18 cellular contexts compared by ENCODE assay signal in the genomic region with DNA sequence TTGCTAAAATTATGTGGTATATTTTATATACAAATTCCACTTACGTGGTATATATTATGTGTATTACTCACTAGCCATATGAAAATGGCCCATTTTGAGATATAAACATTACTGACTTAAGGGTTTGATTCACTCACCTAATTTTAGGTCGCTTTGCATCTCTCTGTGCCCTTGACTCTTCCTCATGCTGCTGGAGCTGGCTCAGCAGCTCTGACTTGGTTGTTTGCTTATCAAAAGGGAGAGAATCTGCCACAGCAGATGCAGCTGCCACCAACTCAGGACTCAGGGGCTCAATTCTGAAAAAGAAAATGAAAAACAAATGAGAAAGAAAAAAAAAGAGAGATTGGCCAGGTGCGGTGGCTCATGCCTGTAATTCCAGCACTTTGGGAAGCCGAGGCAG. TPM values are rescaled to one million over a fixed set of nuclear protein-coding genes. Genes with fewer than 3 reads are reported as not detected.
A peak's percentile ranks its signal among the peaks of the same experiment; 100 is the strongest.
DNase-seq lines count a peak whose midpoint lies in the region; ATAC-seq and TF ChIP-seq lines count a peak whose summit lies in the region.
"Had no signal": no experiment of that assay in that cellular context is flagged by ENCODE, and none has a peak within 500 bp of the region (broad histone marks: within the 10 kb centered on the region; RNA-seq: fewer than 3 reads in every experiment).

No MANE protein-coding gene starts in this region.

- H2AFZ ChIP-seq in Karpas-422 (ENCODE audit: low read length) = no peak overlapping the region

- H3K79me2 ChIP-seq in Karpas-422 (ENCODE audit: low read length) = peaks cover 38% of the 10 kb centered on the region

- H3K27me3 ChIP-seq in Karpas-422 (ENCODE audit: low read length) = no peaks in the 10 kb centered on the region
- H3K27me3 ChIP-seq: BLaER1 had no signal

- H3K4me1 Mint-ChIP-seq in activated CD4-positive, alpha-beta T cell treated with anti-CD3 and anti-CD28 coated beads, Interleukin-2, amount 10 ng/mL, durations not matched to agents 24 days and 14 days = peaks cover 16% of the 10 kb centered on the region

- DNase-seq in activated CD4-positive, alpha-beta T cell treated with anti-CD3 and anti-CD28 coated beads, Interleukin-2, amount 10 ng/mL, durations not matched to agents 24 days and 14 days = no peak
- no peak for DNase-seq in activated CD4-positive, alpha-beta T cell treated with anti-CD3 and anti-CD28 coated beads, Interleukin-2, amount 50 U/mL, for 48 hours
- peak; percentile 94 for DNase-seq in Karpas-422
- DNase-seq in mucosa of descending colon = no peak
- no peak for DNase-seq in DMS 273 treated with DMSO at 0.1 percent for 48 hours (lab: John Stamatoyannopoulos, UW)
- DNase-seq: EL, NCI-H1930, NCI-H2171 treated with DMSO at 0.1 percent for 48 hours, NCI-H510A, SIG-M5 had no signal

- H3K27ac Mint-ChIP-seq in activated CD4-positive, alpha-beta T cell treated with anti-CD3 and anti-CD28 coated beads, Interleukin-2, amount 10 ng/mL, durations not matched to agents 24 days and 14 days = peak overlapping the region; percentile 66
- H3K27ac Mint-ChIP-seq: T-helper 2 cell treated with Interferon-gamma antibody and Interleukin-4, amounts not matched to agents 5 μg/mL and 100 μg/mL, for 36 hours had no signal

- H3K9me2 ChIP-seq in Karpas-422 (replicated peaks; ENCODE audit: insufficient read depth, low read length) = no peaks in the 10 kb centered on the region

- peaks cover 44% of the 10 kb centered on the region for H3K36me3 Mint-ChIP-seq in activated CD4-positive, alpha-beta T cell treated with anti-CD3 and anti-CD28 coated beads, Interleukin-2, amount 10 ng/mL, durations not matched to agents 24 days and 14 days (ENCODE audit: low read depth)

- TF ChIP-seq CTCF in mucosa of descending colon (IDR thresholded peaks at IDR 0.05) = no peak

- peaks cover 91% of the 10 kb centered on the region for H3K4me1 ChIP-seq in Karpas-422 (ENCODE audit: low read length)
- no peaks in the 10 kb centered on the region for H3K4me1 ChIP-seq in mucosa of descending colon (ENCODE audit: low read depth)
- H3K4me1 ChIP-seq: BLaER1, HAP-1 had no signal

- H3K27ac ChIP-seq in Karpas-422 (ENCODE audit: low read length) = peak overlapping the region; percentile 96
- H3K27ac ChIP-seq: 22Rv1, BLaER1 had no signal

- no peak overlapping the region for H3K4me3 Mint-ChIP-seq in activated CD4-positive, alpha-beta T cell treated with anti-CD3 and anti-CD28 coated beads, Interleukin-2, amount 10 ng/mL, durations not matched to agents 24 days and 14 days
- H3K4me3 Mint-ChIP-seq: T-helper 2 cell treated with Interferon-gamma antibody and Interleukin-4, amounts not matched to agents 5 μg/mL and 100 μg/mL, for 36 hours had no signal

- ATAC-seq in GM21447 (IDR thresholded peaks at IDR 0.05; ENCODE audit: unreplicated experiment) (peak; percentile 41), mucosa of descending colon (peak; percentile 14), HG03354 (IDR thresholded peaks at IDR 0.05; ENCODE audit: poor library complexity, severe bottlenecking, unreplicated experiment) (no peak), GM21360 (IDR thresholded peaks at IDR 0.05; ENCODE audit: unreplicated experiment) (no peak)
- ATAC-seq: HepG2 had no signal

- peak overlapping the region; percentile 52 for H3K4me2 ChIP-seq in Karpas-422 (ENCODE audit: low read depth, low read length, poor library complexity, severe bottlenecking)
- H3K4me2 ChIP-seq: BLaER1 had no signal

- H3K9me3 Mint-ChIP-seq in activated CD4-positive, alpha-beta T cell treated with anti-CD3 and anti-CD28 coated beads, Interleukin-2, amount 10 ng/mL, durations not matched to agents 24 days and 14 days = no peaks in the 10 kb centered on the region
- H3K9me3 Mint-ChIP-seq: T-helper 2 cell treated with Interferon-gamma antibody and Interleukin-4, amounts not matched to agents 5 μg/mL and 100 μg/mL, for 36 hours had no signal

- H3K36me3 ChIP-seq in Karpas-422 (ENCODE audit: insufficient read depth, low read length) (peaks cover 40% of the 10 kb centered on the region), mucosa of descending colon (ENCODE audit: low read depth) (peaks cover 5% of the 10 kb centered on the region)

- no peak overlapping the region; the same call in 1 of the 2 replicates for H3K4me3 ChIP-seq in Karpas-422 (ENCODE audit: low read length)
- no peak overlapping the region for H3K4me3 ChIP-seq in mucosa of descending colon
- H3K4me3 ChIP-seq: BLaER1, HAP-1 had no signal

- intact Hi-C loops in activated CD4-positive, alpha-beta T cell treated with anti-CD3 and anti-CD28 coated beads, Interleukin-2, amount 10 ng/mL, durations not matched to agents 24 days and 14 days (cut with micrococcal nuclease) = no loop called here
- intact Hi-C loops in mucosa of descending colon (cut with DNase I, micrococcal nuclease) = no loop called here

- H3K9me3 ChIP-seq in Karpas-422 (ENCODE audit: low read length) (no peaks in the 10 kb centered on the region), mucosa of descending colon (no peaks in the 10 kb centered on the region)
- H3K9me3 ChIP-seq: BLaER1, HAP-1 had no signal

- H3K9ac ChIP-seq in Karpas-422 (ENCODE audit: low read length) = no peak overlapping the region
- H3K9ac ChIP-seq: BLaER1 had no signal

- H4K20me1 ChIP-seq in Karpas-422 (ENCODE audit: insufficient read depth, low read depth, low read length) = no peaks in the 10 kb centered on the region

- no peaks in the 10 kb centered on the region for H3K27me3 Mint-ChIP-seq in activated CD4-positive, alpha-beta T cell treated with anti-CD3 and anti-CD28 coated beads, Interleukin-2, amount 10 ng/mL, durations not matched to agents 24 days and 14 days

RNA-seq across cellular contexts. Expression of gene MRPS31, which starts 12.2 kb away (rescaled TPM):
- 46.3 TPM in 2 replicates for total RNA-seq in activated CD4-positive, alpha-beta T cell treated with anti-CD3 and anti-CD28 coated beads, Interleukin-2, amount 10 ng/mL, durations not matched to agents 24 days and 14 days
- total RNA-seq in Karpas-422 (2014; rRNA removed; shearing (Covaris generic); ENCODE audit: low replicate concordance) = 42.4 and 52.6 TPM in 2 replicates
- total RNA-seq in mucosa of descending colon = 10 to 100 TPM; 20.3 to 21.2 (median 20.9) TPM

RNA-seq across cellular contexts. Expression of gene SLC25A15, which starts 30.6 kb away (rescaled TPM):
- 22.8 and 24.2 TPM in 2 replicates for total RNA-seq in activated CD4-positive, alpha-beta T cell treated with anti-CD3 and anti-CD28 coated beads, Interleukin-2, amount 10 ng/mL, durations not matched to agents 24 days and 14 days
- 25.3 and 44.5 TPM in 2 replicates for total RNA-seq in Karpas-422 (2014; rRNA removed; shearing (Covaris generic); ENCODE audit: low replicate concordance)
- total RNA-seq in mucosa of descending colon = 1 to 10 TPM; 4.9 to 8.8 (median 8.8) TPM

Comparison
In these comparisons a context has a peak if more than half of its experiments do, and no peak if none do; other contexts are left out.
1. ATAC-seq: peak in GM21447 (single experiment) and mucosa of descending colon (single experiment); none in HG03354 (single experiment) and GM21360 (single experiment).